In the genomic region with DNA sequence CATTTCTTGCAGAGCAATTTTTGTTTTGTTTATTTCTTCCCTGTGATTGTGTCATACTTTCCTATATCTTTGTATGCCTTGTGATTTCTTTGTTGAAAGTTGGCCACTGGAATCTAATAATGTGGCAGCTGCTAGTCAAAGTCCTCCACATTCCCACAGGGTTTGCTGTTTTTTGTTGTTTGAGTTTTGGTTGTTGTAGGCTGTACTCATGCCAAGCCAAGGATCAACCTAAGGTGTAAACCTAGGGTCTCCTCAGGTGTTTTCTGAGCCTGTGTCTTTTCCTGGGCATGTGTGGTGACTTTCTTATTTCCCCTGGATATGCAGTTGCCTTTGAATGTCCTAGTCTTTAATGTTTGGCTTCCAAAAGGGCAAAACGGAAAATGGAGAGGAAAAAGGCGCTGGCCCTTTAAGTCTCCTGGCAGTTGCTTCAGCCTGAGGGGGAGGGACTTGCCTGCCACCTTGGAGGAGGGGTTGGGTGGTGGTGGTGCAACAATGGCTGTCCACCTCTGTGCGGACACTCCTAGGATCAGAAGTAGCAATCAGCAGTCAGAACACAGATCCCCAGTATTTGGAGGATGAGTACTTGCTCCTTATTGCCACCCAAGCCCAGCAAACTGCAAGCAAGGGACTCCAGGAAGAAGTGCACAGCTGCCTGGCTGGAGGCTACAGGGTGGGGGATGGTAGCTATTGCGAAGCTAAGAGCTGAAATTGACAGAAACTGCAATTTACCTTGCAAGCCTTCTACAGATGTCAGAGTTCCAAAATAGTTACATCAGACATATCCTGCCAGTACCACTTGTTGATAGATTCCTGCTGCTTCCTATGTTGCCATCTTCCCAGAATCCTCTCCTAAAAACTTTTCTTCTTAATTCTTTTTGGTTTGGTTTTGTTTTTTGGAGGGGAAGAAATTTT, we compare ENCODE assay signal across 8 cellular contexts. TPM values are rescaled to one million over a fixed set of nuclear protein-coding genes. Genes with fewer than 3 reads are reported as not detected.
A peak's percentile ranks its signal among the peaks of the same experiment; 100 is the strongest.
DNase-seq lines count a peak whose midpoint lies in the region; TF ChIP-seq lines count a peak whose summit lies in the region.

No MANE protein-coding gene starts in this region.

- H3K9ac ChIP-seq in MM.1S (ENCODE audit: low read length) = peak overlapping the region; percentile 57; the same call in 1 of the 2 replicates

- H3K36me3 ChIP-seq in MM.1S (replicated peaks; ENCODE audit: insufficient read depth, low read length) = no peaks in the 10 kb centered on the region
- no peaks in the 10 kb centered on the region for H3K36me3 ChIP-seq in kidney epithelial cell (ENCODE audit: control insufficient read depth, insufficient read depth, low read length)

- peaks cover 14% of the 10 kb centered on the region for H3K4me1 ChIP-seq in MM.1S (ENCODE audit: low read length)

- H2AFZ ChIP-seq in MM.1S (ENCODE audit: low read length) = peak overlapping the region; percentile 98

- no peaks in the 10 kb centered on the region for H3K79me2 ChIP-seq in MM.1S (ENCODE audit: low read length)

- H3K27ac ChIP-seq in MM.1S (ENCODE audit: low read length) = peak overlapping the region; percentile 50

- DNase-seq in DMS53 treated with DMSO at 0.1 percent for 48 hours (lab: John Stamatoyannopoulos, UW; ENCODE audit: unreplicated experiment) (peak; percentile 65), MM.1S (peak; percentile 71), kidney epithelial cell (ENCODE audit: low read depth) (no peak), NCI-H2171 treated with DMSO at 0.1 percent for 48 hours (lab: John Stamatoyannopoulos, UW) (no peak), NCI-H2081 (lab: John Stamatoyannopoulos, UW) (no peak), GM10266 (ENCODE audit: extremely low spot score) (no peak), G401 (ENCODE audit: low spot score) (no peak)

- H3K9me3 ChIP-seq in MM.1S (replicated peaks; ENCODE audit: insufficient read depth, low read length) = no peaks in the 10 kb centered on the region

- H3F3A ChIP-seq in MM.1S (ENCODE audit: insufficient read depth, low read length) = peaks cover 5% of the 10 kb centered on the region; the same call in 1 of the 2 replicates

- H4K20me1 ChIP-seq in MM.1S (ENCODE audit: insufficient read depth, low read length) = no peaks in the 10 kb centered on the region

- H3K9me2 ChIP-seq in MM.1S (replicated peaks; ENCODE audit: insufficient read depth, low read length) = no peaks in the 10 kb centered on the region

- no peak for TF ChIP-seq CTCF in MM.1S (IDR thresholded peaks at IDR 0.05; ENCODE audit: low read length)
- no peak for TF ChIP-seq CTCF in WI38 (IDR thresholded peaks at IDR 0.05; ENCODE audit: low read depth, low read length)
- no peak for TF ChIP-seq CTCF in kidney epithelial cell (IDR thresholded peaks at IDR 0.05; ENCODE audit: insufficient read depth, low read length, poor library complexity, severe bottlenecking)
- TF ChIP-seq CTCF in GM10266 (IDR thresholded peaks at IDR 0.05; ENCODE audit: control insufficient read depth, insufficient read depth, low read depth, missing control alignments) = no peak

- no peaks in the 10 kb centered on the region for H3K27me3 ChIP-seq in MM.1S (replicated peaks; ENCODE audit: insufficient read depth, low read length)
- no peaks in the 10 kb centered on the region for H3K27me3 ChIP-seq in kidney epithelial cell (ENCODE audit: control insufficient read depth, insufficient read depth, low read length)

- peak overlapping the region; percentile 79 for H3K4me2 ChIP-seq in MM.1S (ENCODE audit: low read depth, low read length)

- peak overlapping the region; percentile 72 for H3K4me3 ChIP-seq in MM.1S (ENCODE audit: low read length)
- H3K4me3 ChIP-seq in WI38 (ENCODE audit: low read depth, low read length) = peak overlapping the region; percentile 15; the same call in 1 of the 2 replicates
- peak overlapping the region; percentile 44 for H3K4me3 ChIP-seq in kidney epithelial cell (ENCODE audit: low read depth, low read length)

- in situ Hi-C loops in G401 (cut with HindIII; ENCODE audit: low sequenced_read_pairs) = no loop called here

RNA-seq across cellular contexts. Expression of a gene that starts 5.6 kb away (rescaled TPM):
- 15.5 and 15.9 TPM in 2 replicates for total RNA-seq in kidney epithelial cell
- total RNA-seq in G401 (2014; rRNA removed; shearing (Covaris generic)) = 16.6 and 17.1 TPM in 2 replicates

Comparison
In these comparisons a context has a peak if more than half of its experiments do, and no peak if none do; other contexts are left out.
1. DNase-seq: peak in DMS53 treated with DMSO at 0.1 percent for 48 hours (single experiment) and MM.1S (single experiment); none in kidney epithelial cell (single experiment), NCI-H2171 treated with DMSO at 0.1 percent for 48 hours (single experiment), NCI-H2081 (0 of 2), GM10266 (single experiment) and G401 (single experiment).
2. H3K4me3 ChIP-seq: peak in every context shown above with its lines; median percentile 72 in MM.1S; 44 in kidney epithelial cell; 15 in WI38.